Comparison of ENCODE assay signal across 16 cellular contexts in the genomic region with DNA sequence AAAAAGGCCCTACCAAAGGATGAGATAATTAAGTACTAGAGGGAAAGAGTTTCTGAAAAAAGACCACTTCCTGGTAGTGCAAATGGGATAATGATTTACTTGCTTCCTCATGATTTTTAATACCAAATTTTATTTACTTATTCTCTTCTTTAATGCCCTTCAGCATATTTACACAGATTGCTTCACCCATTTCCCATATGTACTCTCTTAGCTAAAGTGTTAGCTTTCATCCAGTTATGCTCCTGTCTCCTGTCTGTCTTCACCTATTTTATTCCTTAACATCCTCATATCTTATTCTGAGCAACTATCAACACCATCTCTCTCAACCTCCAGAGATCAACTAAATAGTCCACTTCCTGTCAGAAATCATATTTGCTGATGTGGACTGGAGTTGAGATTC.
DNase-seq lines count a peak whose midpoint lies in the region; ATAC-seq and TF ChIP-seq lines count a peak whose summit lies in the region.
"Had no signal": no experiment of that assay in that cellular context is flagged by ENCODE, and none has a peak within 500 bp of the region (broad histone marks: within the 10 kb centered on the region; RNA-seq: fewer than 3 reads in every experiment).

No MANE protein-coding gene starts in this region.

- no peaks in the 10 kb centered on the region for H3K9me3 ChIP-seq in PC-3 (ENCODE audit: low read length)
- no peaks in the 10 kb centered on the region for H3K9me3 ChIP-seq in mucosa of descending colon
- no peaks in the 10 kb centered on the region for H3K9me3 ChIP-seq in suprapubic skin
- H3K9me3 ChIP-seq: BLaER1 had no signal

- no peaks in the 10 kb centered on the region for H3K9me2 ChIP-seq in PC-3 (replicated peaks; ENCODE audit: low read length)

- DNase-seq in DMS153 (lab: John Stamatoyannopoulos, UW) (peak; percentile 49), DMS153 treated with DMSO at 0.1 percent for 48 hours (lab: John Stamatoyannopoulos, UW; ENCODE audit: unreplicated experiment) (no peak), HT-29 (ENCODE audit: low spot score) (peak; percentile 79), PC-3 (peak; percentile 47), mucosa of descending colon (no peak), suprapubic skin (ENCODE audit: low spot score in 2 of 2) (no peak), hippocampal formation (lab: John Stamatoyannopoulos, UW) (no peak)
- DNase-seq: AML-193; CD4-positive, CD25-positive, alpha-beta regulatory T cell; DMS 273 treated with DMSO at 0.1 percent for 48 hours; GF-D8; HCEC 1CT; IMR-90 had no signal

- H3F3A ChIP-seq in PC-3 (ENCODE audit: low read length, unreplicated experiment): peaks cover 6% of the 10 kb centered on the region

- peak overlapping the region; percentile 40 for H3K9ac ChIP-seq in PC-3 (ENCODE audit: low read length)
- H3K9ac ChIP-seq: BLaER1 had no signal

- H3K4me3 ChIP-seq in PC-3 (ENCODE audit: low read length): no peak overlapping the region
- no peak overlapping the region for H3K4me3 ChIP-seq in mucosa of descending colon
- no peak overlapping the region for H3K4me3 ChIP-seq in suprapubic skin
- H3K4me3 ChIP-seq: BLaER1 had no signal

- no peak for TF ChIP-seq CTCF in PC-3 (conservative IDR thresholded peaks at IDR 0.05; ENCODE audit: low read depth, low read length)
- TF ChIP-seq CTCF in mucosa of descending colon (IDR thresholded peaks at IDR 0.05): no peak
- no peak for TF ChIP-seq CTCF in suprapubic skin (IDR thresholded peaks at IDR 0.05)

- H3K4me1 ChIP-seq in PC-3 (ENCODE audit: insufficient read depth, low read length) (peaks cover 50% of the 10 kb centered on the region), mucosa of descending colon (ENCODE audit: low read depth) (no peaks in the 10 kb centered on the region), suprapubic skin (peaks cover 18% of the 10 kb centered on the region)
- H3K4me1 ChIP-seq: BLaER1 had no signal

- ATAC-seq in PC-3 (peak; percentile 72), mucosa of descending colon (peak; percentile 41), HG03025 (IDR thresholded peaks at IDR 0.05; ENCODE audit: low FRiP score, unreplicated experiment) (no peak)

- H3K79me2 ChIP-seq in PC-3 (ENCODE audit: low read length): no peaks in the 10 kb centered on the region

- BruUV-seq in PC-3 (replicated peaks; lab: Mats Ljungman, UMichigan): no TSS peak

- H4K20me1 ChIP-seq in PC-3 (ENCODE audit: low read length): no peaks in the 10 kb centered on the region
- H4K20me1 ChIP-seq: BLaER1 had no signal

- H3K4me2 ChIP-seq in PC-3 (ENCODE audit: low read length): no peak overlapping the region
- H3K4me2 ChIP-seq: BLaER1 had no signal

- POLR2A ChIA-PET in PC-3 (lab: Charles Lee; ENCODE audit: unreplicated experiment): no interaction called here

- no peak overlapping the region for H2AFZ ChIP-seq in PC-3 (ENCODE audit: low read length)

- no peaks in the 10 kb centered on the region for H3K36me3 ChIP-seq in PC-3 (ENCODE audit: low read depth, low read length)
- no peaks in the 10 kb centered on the region for H3K36me3 ChIP-seq in mucosa of descending colon (ENCODE audit: low read depth)
- no peaks in the 10 kb centered on the region for H3K36me3 ChIP-seq in suprapubic skin
- H3K36me3 ChIP-seq: BLaER1 had no signal

- no peaks in the 10 kb centered on the region for H3K27me3 ChIP-seq in PC-3 (ENCODE audit: low read length)
- no peaks in the 10 kb centered on the region for H3K27me3 ChIP-seq in suprapubic skin
- H3K27me3 ChIP-seq: BLaER1 had no signal

- TF ChIP-seq EP300 in suprapubic skin (IDR thresholded peaks at IDR 0.05): no peak

- intact Hi-C loops in PC-3 (cut with micrococcal nuclease) (no loop called here), mucosa of descending colon (cut with DNase I, micrococcal nuclease) (no loop called here)

- H3K27ac ChIP-seq in PC-3 (ENCODE audit: low read length) (peak overlapping the region; percentile 95), suprapubic skin (no peak overlapping the region)
- H3K27ac ChIP-seq: 22Rv1, BLaER1 had no signal

- no peak for TF ChIP-seq POLR2A in suprapubic skin (IDR thresholded peaks at IDR 0.05)

- CTCF ChIA-PET in PC-3 (lab: Charles Lee): no interaction called here

Comparison
In these comparisons a context has a peak if more than half of its experiments do, and no peak if none do; other contexts are left out.
1. DNase-seq: peak in DMS153 (single experiment), HT-29 (single experiment) and PC-3 (single experiment); none in DMS153 treated with DMSO at 0.1 percent for 48 hours (single experiment), mucosa of descending colon (0 of 3), suprapubic skin (0 of 2) and hippocampal formation (0 of 2).